In the genomic region with DNA sequence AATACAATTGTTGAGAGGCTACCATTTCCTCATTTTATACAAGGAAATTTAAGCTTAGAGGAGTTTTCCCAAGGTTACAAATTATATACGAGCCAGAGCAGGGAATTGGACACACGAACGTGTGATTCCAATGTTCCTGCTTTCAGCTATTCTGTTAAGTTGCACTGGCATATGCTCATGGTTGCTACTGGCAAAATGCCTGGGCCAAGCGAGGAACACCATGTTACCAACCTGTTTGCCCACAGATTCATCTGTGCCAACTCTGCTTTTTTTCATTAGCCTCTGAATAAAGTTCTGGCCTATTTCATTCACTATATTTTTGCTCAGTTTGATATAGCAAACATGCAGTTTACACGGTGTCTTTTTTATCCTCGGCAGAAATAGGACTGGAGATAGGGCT, we compare ENCODE assay signal across 25 cellular contexts. TPM values are rescaled to one million over a fixed set of nuclear protein-coding genes. Genes with fewer than 3 reads are reported as not detected.
DNase-seq lines count a peak whose midpoint lies in the region; ATAC-seq and TF ChIP-seq lines count a peak whose summit lies in the region.
"Had no signal": no experiment of that assay in that cellular context is flagged by ENCODE, and none has a peak within 500 bp of the region (broad histone marks: within the 10 kb centered on the region; RNA-seq: fewer than 3 reads in every experiment).

No MANE protein-coding gene starts in this region.

- peak; percentile 65 to 92 for DNase-seq in ascending aorta (ENCODE audit: low spot score in 2 of 2)
- DNase-seq in left ventricle myocardium inferior = peak; percentile 56
- DNase-seq in prostate gland (ENCODE audit: low spot score) = peak; percentile 92
- DNase-seq in NCI-H510A treated with DMSO at 0.1 percent for 48 hours (lab: John Stamatoyannopoulos, UW) = no peak
- DNase-seq in AG08395 (ENCODE audit: low spot score) = no peak
- no peak for DNase-seq in HUDEP-2 (lab: John Stamatoyannopoulos, UW; ENCODE audit: unreplicated experiment in 76 of 76)
- DNase-seq: activated CD4-positive, alpha-beta memory T cell treated with anti-CD3 and anti-CD28 coated beads, Interleukin-2, amount 10 ng/mL, durations not matched to agents 7 days and 5 days; activated CD4-positive, CD25-positive, alpha-beta regulatory T cell; activated naive CD4-positive, alpha-beta T cell treated with anti-CD3 and anti-CD28 coated beads for 36 hours; activated T-cell treated with anti-CD3 and anti-CD28 coated beads, Interleukin-2, amount 50 U/mL, for 24 hours; effector CD8-positive, alpha-beta T cell; IMR-90; NCI-H1436 treated with DMSO at 0.1 percent for 48 hours; stimulated activated CD4-positive, alpha-beta T cell treated with anti-CD3 and anti-CD28 coated beads, Interleukin-15, amount 100 ng/mL, for 24 hours had no signal

- H3K9me3 ChIP-seq in ascending aorta = no peaks in the 10 kb centered on the region
- no peaks in the 10 kb centered on the region for H3K9me3 ChIP-seq in left ventricle myocardium inferior (replicated peaks)
- no peaks in the 10 kb centered on the region for H3K9me3 ChIP-seq in prostate gland

- no peaks in the 10 kb centered on the region for H3K27me3 ChIP-seq in ascending aorta
- no peaks in the 10 kb centered on the region for H3K27me3 ChIP-seq in left ventricle myocardium inferior (ENCODE audit: low read depth)
- H3K27me3 ChIP-seq in prostate gland (replicated peaks; ENCODE audit: insufficient read depth) = no peaks in the 10 kb centered on the region

- WGBS in prostate gland = 26% methylated on average over 6 of the region's 6 CpGs

- H3K27ac ChIP-seq in 22Rv1 (peak overlapping the region; percentile 63), ascending aorta (peak overlapping the region; percentile 79 to 80), left ventricle myocardium inferior (replicated peaks) (peak overlapping the region; percentile 81), prostate gland (peak overlapping the region; percentile 25 to 38)
- H3K27ac ChIP-seq: C4-2B, HL-60 had no signal

- no peak for TF ChIP-seq POLR2A in prostate gland (IDR thresholded peaks at IDR 0.05)

- no peak for TF ChIP-seq CTCF in 22Rv1 (IDR thresholded peaks at IDR 0.05)
- no peak for TF ChIP-seq CTCF in ascending aorta (IDR thresholded peaks at IDR 0.05)
- no peak for TF ChIP-seq CTCF in left ventricle myocardium inferior (IDR thresholded peaks at IDR 0.05; ENCODE audit: borderline replicate concordance)
- no peak for TF ChIP-seq CTCF in prostate gland (IDR thresholded peaks at IDR 0.05)

- no peak for ATAC-seq in HG03175 (IDR thresholded peaks at IDR 0.05; ENCODE audit: unreplicated experiment)
- ATAC-seq: esophagus mucosa had no signal

- H3K4me1 ChIP-seq in ascending aorta = peaks cover 6 to 14% of the 10 kb centered on the region in 2 donors
- H3K4me1 ChIP-seq in left ventricle myocardium inferior = peaks cover 32% of the 10 kb centered on the region
- no peaks in the 10 kb centered on the region for H3K4me1 ChIP-seq in prostate gland (replicated peaks)

- no peaks in the 10 kb centered on the region for H3K36me3 ChIP-seq in ascending aorta
- no peaks in the 10 kb centered on the region for H3K36me3 ChIP-seq in left ventricle myocardium inferior
- H3K36me3 ChIP-seq in prostate gland = no peaks in the 10 kb centered on the region

- intact Hi-C loops in ascending aorta (cut with DNase I) = no loop called here
- intact Hi-C loops in left ventricle myocardium inferior (cut with micrococcal nuclease) = no loop called here
- intact Hi-C loops in prostate gland (cut with DNase I) = no loop called here

- H3K4me3 ChIP-seq in ascending aorta = no peak overlapping the region
- H3K4me3 ChIP-seq in left ventricle myocardium inferior = no peak overlapping the region
- H3K4me3 ChIP-seq in prostate gland = no peak overlapping the region
- H3K4me3 ChIP-seq: SK-N-MC had no signal

RNA-seq across cellular contexts. Expression of gene C5orf46, which starts 5.1 kb away (rescaled TPM):
- total RNA-seq in ascending aorta (62.8 TPM), left ventricle myocardium inferior (12.0 TPM), prostate gland (under 1 TPM in 1 of 2 donors, not detected in 1; 0.59 TPM)
- total RNA-seq: activated CD4-positive, alpha-beta memory T cell treated with anti-CD3 and anti-CD28 coated beads, Interleukin-2, amount 10 ng/mL, durations not matched to agents 7 days and 5 days; activated naive CD4-positive, alpha-beta T cell treated with anti-CD3 and anti-CD28 coated beads for 36 hours; glomerular endothelial cell; IMR-90; subcutaneous adipose tissue had no signal

RNA-seq across cellular contexts. Expression of gene SCGB3A2, which starts 32.9 kb away (rescaled TPM):
- not detected for total RNA-seq in ascending aorta
- total RNA-seq in left ventricle myocardium inferior = not detected
- not detected for total RNA-seq in prostate gland
- total RNA-seq: activated CD4-positive, alpha-beta memory T cell treated with anti-CD3 and anti-CD28 coated beads, Interleukin-2, amount 10 ng/mL, durations not matched to agents 7 days and 5 days; activated naive CD4-positive, alpha-beta T cell treated with anti-CD3 and anti-CD28 coated beads for 36 hours; chondrocyte; esophagus mucosa; glomerular endothelial cell; IMR-90; lower leg skin; M059J; subcutaneous adipose tissue had no signal

Comparison
In these comparisons a context has a peak if more than half of its experiments do, and no peak if none do; other contexts are left out.
1. DNase-seq: peak in ascending aorta (2 of 2), left ventricle myocardium inferior (single experiment) and prostate gland (single experiment); none in NCI-H510A treated with DMSO at 0.1 percent for 48 hours (single experiment), AG08395 (single experiment) and HUDEP-2 (0 of 76).
2. Peak in every context shown above with its lines, with median percentiles within 50 percentile points of each other: H3K27ac ChIP-seq.